Comparison of ENCODE assay signal across 24 cellular contexts in genomic region chr2:159591221-159591620, GRCh38.
"Had no signal": no experiment of that assay in that cellular context is flagged by ENCODE, and none has a peak within 500 bp of the region (broad histone marks: within the 10 kb centered on the region; RNA-seq: fewer than 3 reads in every experiment).

No MANE protein-coding gene starts in this region.

- H3K9me3 ChIP-seq: gastroesophageal sphincter, right atrium auricular region, transverse colon had no signal

- H3K36me3 ChIP-seq: gastroesophageal sphincter, right atrium auricular region, transverse colon had no signal

- H3K27me3 ChIP-seq: dorsolateral prefrontal cortex, gastroesophageal sphincter, hepatocyte, right atrium auricular region, transverse colon had no signal

- H3K27ac ChIP-seq: coronary artery, gastroesophageal sphincter, hepatocyte, right atrium auricular region, transverse colon had no signal

- DNase-seq: activated CD4-positive, alpha-beta T cell treated with anti-CD3 and anti-CD28 coated beads for 4 hours; activated CD4-positive, alpha-beta T cell treated with anti-CD3 and anti-CD28 coated beads, Interleukin-2, amount 50 U/mL, for 4 hours; activated naive CD4-positive, alpha-beta T cell; activated T-cell treated with anti-CD3 and anti-CD28 coated beads for 4 hours; activated T-cell treated with anti-CD3 and anti-CD28 coated beads, Interleukin-2, amount 50 U/mL, for 72 hours; anterior cingulate cortex; dorsolateral prefrontal cortex; effector memory CD4-positive, alpha-beta T cell; erythroblast; islet precursor cell; left cardiac atrium; mammary epithelial cell; midbrain; naive thymus-derived CD8-positive, alpha-beta T cell; occipital lobe; stimulated activated CD4-positive, alpha-beta T cell treated with anti-CD3 and anti-CD28 coated beads, Interleukin-15, amount 100 ng/mL, for 24 hours; stimulated activated CD4-positive, alpha-beta T cell treated with anti-CD3 and anti-CD28 coated beads, Interleukin-2, amount 100 ng/mL, for 24 hours; stimulated activated naive CD4-positive, alpha-beta T cell; transverse colon had no signal

- H3K4me2 ChIP-seq: hepatocyte had no signal

- H3K4me1 ChIP-seq: right atrium auricular region had no signal

- H2AFZ ChIP-seq: hepatocyte had no signal

- H3K4me3 ChIP-seq: coronary artery, dorsolateral prefrontal cortex, gastroesophageal sphincter, hepatocyte, right atrium auricular region, transverse colon had no signal

- ATAC-seq: activated naive CD4-positive, alpha-beta T cell treated with anti-CD3 and anti-CD28 coated beads, Interleukin-2, amount 50 U/mL, for 72 hours; activated T-cell treated with anti-CD3 and anti-CD28 coated beads, Interleukin-2, amount 50 U/mL, for 72 hours; gastroesophageal sphincter; left cardiac atrium; naive thymus-derived CD8-positive, alpha-beta T cell had no signal
